In the genomic region with DNA sequence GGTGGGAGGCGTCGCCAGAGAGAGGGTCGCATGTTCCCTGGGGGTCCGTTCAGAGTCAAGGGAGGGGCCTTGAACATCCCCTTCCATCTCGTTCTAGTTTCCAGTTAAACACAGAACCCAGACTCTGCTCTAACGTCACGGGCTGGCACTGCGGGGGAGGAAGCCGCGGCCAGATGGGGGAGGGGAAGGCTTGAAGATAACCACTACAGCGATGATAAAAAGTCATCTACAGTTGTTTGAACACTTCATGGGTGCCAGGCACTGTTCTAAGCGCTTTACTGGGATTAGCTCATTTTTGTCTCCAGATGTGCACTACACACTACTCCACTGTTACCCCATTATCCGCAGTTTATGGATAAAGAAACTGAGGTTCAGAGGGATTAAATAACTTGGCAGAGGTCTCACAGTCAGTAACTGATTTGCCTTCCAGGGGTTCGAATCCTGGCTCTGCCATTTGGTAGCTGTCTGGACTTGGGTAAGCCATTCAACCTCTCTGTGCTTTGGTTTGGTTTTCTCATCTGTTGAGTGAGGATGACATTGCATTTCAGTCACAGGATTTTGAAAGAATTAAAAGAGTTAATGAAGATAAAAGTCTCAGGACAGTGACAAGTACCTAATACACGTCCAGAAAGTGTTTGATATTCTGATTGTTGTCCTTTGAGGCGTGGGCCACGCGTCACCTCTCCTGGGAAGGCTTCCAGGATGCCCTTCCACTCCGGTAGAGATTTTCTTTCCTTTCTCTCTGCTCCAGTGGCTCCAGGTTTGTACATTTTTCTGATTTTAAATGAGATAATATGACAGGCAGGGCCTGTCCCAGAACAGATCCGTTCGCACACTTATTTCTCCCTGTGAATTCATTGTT, we compare ENCODE assay signal across 9 cellular contexts. TPM values are rescaled to one million over a fixed set of nuclear protein-coding genes. Genes with fewer than 3 reads are reported as not detected.
A peak's percentile ranks its signal among the peaks of the same experiment; 100 is the strongest.
DNase-seq lines count a peak whose midpoint lies in the region; ATAC-seq and TF ChIP-seq lines count a peak whose summit lies in the region.
"Had no signal": no experiment of that assay in that cellular context is flagged by ENCODE, and none has a peak within 500 bp of the region (broad histone marks: within the 10 kb centered on the region; RNA-seq: fewer than 3 reads in every experiment).

No MANE protein-coding gene starts in this region.

- H3K4me3 Mint-ChIP-seq in T-cell: peak overlapping the region; percentile 66 to 87 (median 74)

- H3K9me2 ChIP-seq in HCT116 (ENCODE audit: insufficient read depth): no peaks in the 10 kb centered on the region

- peaks cover 0 to 9% of the 10 kb centered on the region in 2 donors for H3K27me3 Mint-ChIP-seq in T-cell

- WGBS in thymus: 42% methylated on average over 21 of the region's 21 CpGs

- BruUV-seq in HCT116 (replicated peaks; lab: Mats Ljungman, UMichigan): no TSS peak

- DNase-seq in HCT116 (ENCODE audit: low read depth, low spot score) (peak; percentile 22), T-cell (peak in 33 of 34 experiments; percentile 28 to 81 (median 61)), amygdala (lab: John Stamatoyannopoulos, UW) (peak in 45 of 56 donors; percentile 17 to 90 (median 65)), mucosa of descending colon (peak; percentile 73 to 75 (median 75)), GM19240 (ENCODE audit: insufficient read length, low spot score) (no peak)

- intact Hi-C loops in HCT116 (cut with micrococcal nuclease): loop anchor here (2.0 kb wide), 1 partner anchor 48 kb away; a partner anchor contains a TSS
- intact Hi-C loops in mucosa of descending colon (cut with DNase I, micrococcal nuclease): no loop called here

- H3K9me3 Mint-ChIP-seq in T-cell: no peaks in the 10 kb centered on the region

- H3K36me3 ChIP-seq in HCT116 (ENCODE audit: control insufficient read depth in 1 of 2, insufficient read depth in 2 of 2, low read length in 2 of 2) (no peaks in the 10 kb centered on the region), mucosa of descending colon (ENCODE audit: low read depth) (no peaks in the 10 kb centered on the region), thymus (ENCODE audit: control insufficient read depth, insufficient read depth) (no peaks in the 10 kb centered on the region)

- H3K36me3 Mint-ChIP-seq in T-cell: no peaks in the 10 kb centered on the region

- peak overlapping the region; percentile 87 for H3K9ac ChIP-seq in HCT116 (ENCODE audit: low read length)

- H3K9me3 ChIP-seq in HCT116 (ENCODE audit: control insufficient read depth in 1 of 2, insufficient read depth in 1 of 2, low read depth in 1 of 2, low read length in 2 of 2) (no peaks in the 10 kb centered on the region), mucosa of descending colon (no peaks in the 10 kb centered on the region), thymus (ENCODE audit: control insufficient read depth) (no peaks in the 10 kb centered on the region)

- no peak for TF ChIP-seq RAD21 in HCT116 (IDR thresholded peaks at IDR 0.05; ENCODE audit: low read depth)

- CTCF ChIA-PET in HCT116 (lab: Charles Lee) (interaction anchor here (0.8 to 2.1 kb wide), 2 partner anchors 17 to 38 kb away, joined by 3 to 7 read pairs; no protein-coding TSS in a partner anchor), T-cell (lab: Charles Lee) (interaction anchor here in 1 of 2 donors (2.5 kb wide), 1 partner anchor 16 kb away, joined by 9 read pairs; no protein-coding TSS in a partner anchor)

- RAD21 ChIA-PET in HCT116 (lab: Charles Lee; ENCODE audit: low non-redundant PET in 1 of 2, low total read pairs in 2 of 2, uncharacterized antibody in 2 of 2, unreplicated experiment in 2 of 2): interaction anchor here in 1 of 2 experiments (0.5 kb wide), 1 partner anchor 16 kb away, joined by 5 read pairs; no protein-coding TSS in a partner anchor

- peak overlapping the region; percentile 78 to 94 for H3K4me3 ChIP-seq in HCT116 (replicated peaks in 1 of 2; ENCODE audit: low read depth in 1 of 2, low read length in 2 of 2)
- no peak overlapping the region for H3K4me3 ChIP-seq in mucosa of descending colon
- H3K4me3 ChIP-seq in thymus (ENCODE audit: low read length): peak overlapping the region; percentile 0

- TF ChIP-seq POLR2A in HCT116 (IDR thresholded peaks at IDR 0.05; ENCODE audit: borderline replicate concordance, extremely low read depth, insufficient read depth, insufficient read length): no peak

- peak overlapping the region; percentile 100 for H3K4me2 ChIP-seq in HCT116 (ENCODE audit: low read length)

- H2AFZ ChIP-seq in HCT116 (ENCODE audit: low read depth, low read length, poor library complexity, severe bottlenecking): peak overlapping the region; percentile 89

- H3K27ac Mint-ChIP-seq in T-cell: no peak overlapping the region

- POLR2A ChIA-PET in HCT116 (lab: Charles Lee): interaction anchor here (0.7 to 0.8 kb wide), 2 partner anchors 15 to 25 kb away, joined by 3 read pairs; no protein-coding TSS in a partner anchor
- POLR2A ChIA-PET in T-cell (lab: Charles Lee): interaction anchor here in 1 of 2 donors (0.5 kb wide), 1 partner anchor 25 kb away, joined by 8 read pairs; no protein-coding TSS in a partner anchor

- peaks cover 14 to 19% (median 19%) of the 10 kb centered on the region in 3 donors for H3K4me1 Mint-ChIP-seq in T-cell

- H3K27me3 ChIP-seq in HCT116 (ENCODE audit: insufficient read depth, low read length) (no peaks in the 10 kb centered on the region), thymus (ENCODE audit: control insufficient read depth, insufficient read depth) (no peaks in the 10 kb centered on the region)

- ATAC-seq in HCT116 (peak; percentile 48), T-cell (replicated peaks in 1 of 4) (peak; percentile 48 to 75 (median 50)), mucosa of descending colon (peak; percentile 55), GM21423 (IDR thresholded peaks at IDR 0.05; ENCODE audit: unreplicated experiment) (no peak), HG03469 (IDR thresholded peaks at IDR 0.05; ENCODE audit: unreplicated experiment) (no peak)

- H3K27ac ChIP-seq in HCT116 (ENCODE audit: low read depth, low read length) (peak overlapping the region; percentile 21; the same call in 1 of the 2 replicates), thymus (ENCODE audit: low read depth) (peak overlapping the region; percentile 1)

- peaks cover 12% of the 10 kb centered on the region; the same call in 1 of the 2 replicates for H3K79me2 ChIP-seq in HCT116 (ENCODE audit: insufficient read depth, low read length)

- peaks cover 13 to 34% of the 10 kb centered on the region in 2 experiments for H3K4me1 ChIP-seq in HCT116 (ENCODE audit: control insufficient read depth in 1 of 2, insufficient read depth in 2 of 2, low read length in 2 of 2)
- peaks cover 14% of the 10 kb centered on the region for H3K4me1 ChIP-seq in mucosa of descending colon (ENCODE audit: low read depth)
- peaks cover 3% of the 10 kb centered on the region for H3K4me1 ChIP-seq in thymus (ENCODE audit: control insufficient read depth, insufficient read depth, low read length)

- H4K20me1 ChIP-seq in HCT116 (ENCODE audit: insufficient read depth): no peaks in the 10 kb centered on the region

- TF ChIP-seq CTCF in HCT116 (IDR thresholded peaks at IDR 0.05 in 2 of 3, conservative IDR thresholded peaks at IDR 0.05 in 1 of 3; ENCODE audit: borderline replicate concordance in 1 of 3, insufficient read depth in 1 of 3, low read depth in 2 of 3, low read length in 2 of 3) (no peak), mucosa of descending colon (IDR thresholded peaks at IDR 0.05) (no peak)

TF ChIP-seq in HCT116, 20 proteins besides CTCF, POLR2A, EP300 and RAD21:
- TF ChIP-seq EGR1 (IDR thresholded peaks at IDR 0.05; ENCODE audit: low read depth): peak; percentile 95
- no peak for TF ChIP-seq EZH2phosphoT487 (IDR thresholded peaks at IDR 0.05; ENCODE audit: borderline replicate concordance)
- 0 out of 2 replicates have a peak, but pooled peaks have one; percentile 16 for TF ChIP-seq SP1 (IDR thresholded peaks at IDR 0.05; ENCODE audit: low read depth)
- TF ChIP-seq CBX3 (IDR thresholded peaks at IDR 0.05; ENCODE audit: low read depth): 0 out of 2 replicates have a peak, but pooled peaks have one; percentile 5
TF ChIP-seq in HCT116: peak in this region for 3.

RNA-seq across cellular contexts. Expression of a gene that starts 0.8 kb away (rescaled TPM):
- total RNA-seq in HCT116 (2021; ENCODE audit: unreplicated experiment) (16.0 TPM), T-cell (1 to 10 TPM in 2 of 5 donors, under 1 TPM in 3; 0.43 to 2.9 (median 0.85) TPM), mucosa of descending colon (1 to 10 TPM; 3.3 to 7.9 (median 6.5) TPM)
- 11.2 and 11.7 TPM in 2 replicates for polyA plus RNA-seq in HCT116 (2012)
- polyA plus RNA-seq in thymus: 3.7 TPM
- total RNA-seq: HT1080 had no signal

RNA-seq across cellular contexts. Expression of a gene that starts 13.2 kb away (rescaled TPM):
- total RNA-seq in HCT116 (2021; ENCODE audit: unreplicated experiment) (0.34 TPM), T-cell (under 1 TPM in 2 of 5 donors, not detected in 3; 0.25 to 0.69 TPM), mucosa of descending colon (under 1 TPM in 1 of 3 donors, not detected in 2; 0.34 TPM)
- 0.17 and 0.40 TPM in 2 replicates for polyA plus RNA-seq in HCT116 (2012)
- 0.73 TPM for polyA plus RNA-seq in thymus
- total RNA-seq: HT1080 had no signal

RNA-seq across cellular contexts. Expression of a gene that starts 48.9 kb away (rescaled TPM):
- 110 TPM for total RNA-seq in HCT116 (2021; ENCODE audit: unreplicated experiment)
- polyA plus RNA-seq in HCT116 (2012): 69.3 and 81.2 TPM in 2 replicates
- total RNA-seq in T-cell: 10 to 100 TPM; 86.1 to 100.0 (median 88.0) TPM
- 10 to 100 TPM; 46.4 to 60.6 (median 53.2) TPM for total RNA-seq in mucosa of descending colon
- polyA plus RNA-seq in thymus: 49.8 TPM

RNA-seq across cellular contexts. Expression of a gene that starts 49.2 kb away (rescaled TPM):
- total RNA-seq in HCT116 (2021; ENCODE audit: unreplicated experiment): 20.7 TPM
- polyA plus RNA-seq in HCT116 (2012): 14.2 and 15.8 TPM in 2 replicates
- total RNA-seq in T-cell: 10 to 100 TPM in 3 of 5 donors, 1 to 10 TPM in 2; 7.8 to 17.8 (median 13.8) TPM
- 10 to 100 TPM; 13.0 to 17.0 (median 14.9) TPM for total RNA-seq in mucosa of descending colon
- polyA plus RNA-seq in thymus: 8.5 TPM

Comparison
In these comparisons a context has a peak if more than half of its experiments do, and no peak if none do; other contexts are left out.
1. ATAC-seq: peak in HCT116 (single experiment), T-cell (4 of 4) and mucosa of descending colon (single experiment); none in GM21423 (single experiment) and HG03469 (single experiment).